Comparison of ENCODE assay signal across 13 cellular contexts in the genomic region with DNA sequence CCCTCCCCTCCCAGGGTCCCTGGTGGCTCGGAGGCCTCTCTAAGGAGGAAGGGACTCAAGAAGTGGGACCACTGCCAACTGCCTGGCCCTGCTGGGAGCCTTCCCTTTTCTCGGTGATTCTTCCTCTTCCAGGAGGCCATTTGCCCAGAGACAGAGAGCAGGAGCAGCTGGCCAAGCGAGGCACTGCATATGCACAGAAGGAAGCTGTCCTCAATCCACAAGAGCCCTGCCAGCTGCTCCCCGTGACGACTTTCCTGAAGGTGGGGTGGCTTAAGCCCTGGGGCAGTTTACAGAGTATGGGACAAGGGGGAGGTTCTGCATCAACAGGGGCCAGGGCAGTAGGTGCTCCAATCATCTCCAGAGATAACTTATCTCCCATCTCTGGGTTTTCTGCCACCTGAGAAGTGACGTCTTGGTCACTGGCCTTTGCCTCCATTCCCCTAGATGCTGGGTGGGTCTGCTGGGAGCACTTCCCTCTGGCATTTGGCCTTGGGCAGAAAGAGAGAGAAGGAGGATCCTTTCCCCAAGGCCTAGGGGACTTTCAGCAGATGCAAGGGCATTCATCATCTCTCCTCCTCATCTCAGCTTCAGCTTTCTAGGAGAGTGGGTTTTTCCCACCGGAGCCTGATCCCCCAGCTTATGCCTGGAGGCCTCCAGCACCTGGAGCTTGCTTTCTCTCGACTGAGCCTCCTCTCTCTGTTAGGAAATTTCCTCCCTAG. TPM values are rescaled to one million over a fixed set of nuclear protein-coding genes. Genes with fewer than 3 reads are reported as not detected.
DNase-seq lines count a peak whose midpoint lies in the region; ATAC-seq and TF ChIP-seq lines count a peak whose summit lies in the region.
"Had no signal": no experiment of that assay in that cellular context is flagged by ENCODE, and none has a peak within 500 bp of the region (broad histone marks: within the 10 kb centered on the region; RNA-seq: fewer than 3 reads in every experiment).

No MANE protein-coding gene starts in this region.

- DNase-seq in NCI-H82 (lab: John Stamatoyannopoulos, UW) (peak; percentile 81), NCI-H82 treated with DMSO at 0.1 percent for 48 hours (lab: John Stamatoyannopoulos, UW; ENCODE audit: unreplicated experiment) (no peak), adrenal gland (peak in 6 of 7 donors; percentile 41 to 72 (median 63)), lower leg skin (ENCODE audit: low spot score in 2 of 2) (peak; percentile 43 to 85), testis (peak; percentile 34), NCI-H2081 treated with DMSO at 0.1 percent for 48 hours (lab: John Stamatoyannopoulos, UW) (no peak)
- DNase-seq: activated CD4-positive, CD25-positive, alpha-beta regulatory T cell; dermis blood vessel endothelial cell; MM.1S had no signal

- TF ChIP-seq POLR2A in adrenal gland (IDR thresholded peaks at IDR 0.05) (no peak), lower leg skin (IDR thresholded peaks at IDR 0.05) (no peak), testis (IDR thresholded peaks at IDR 0.05) (no peak)

- ATAC-seq in HG03095 (IDR thresholded peaks at IDR 0.05; ENCODE audit: unreplicated experiment) (no peak), GM19452 (IDR thresholded peaks at IDR 0.05; ENCODE audit: unreplicated experiment) (no peak)
- ATAC-seq: Panc1 had no signal

- 39 to 60% (median 45%) methylated on average over 5 to 8 of the region's 8 CpGs for WGBS in adrenal gland, 4 donors
- WGBS in lower leg skin, 2 donors = 37 to 49% methylated on average over 8 of the region's 8 CpGs
- WGBS in testis, 2 donors = 44 to 49% methylated on average over 5 to 8 of the region's 8 CpGs

- no peaks in the 10 kb centered on the region for H3K27me3 ChIP-seq in adrenal gland
- no peaks in the 10 kb centered on the region for H3K27me3 ChIP-seq in testis

- intact Hi-C loops in adrenal gland (cut with DNase I) (no loop called here), lower leg skin (cut with DNase I; ENCODE audit: low total_unique reads) (no loop called here), testis (cut with DNase I; ENCODE audit: low total_unique reads) (no loop called here)

- H3K36me3 ChIP-seq in adrenal gland (replicated peaks in 1 of 2) (no peaks in the 10 kb centered on the region), testis (ENCODE audit: low read depth, missing control alignments) (no peaks in the 10 kb centered on the region)

- H3K4me1 ChIP-seq in adrenal gland (replicated peaks in 1 of 2) = peaks cover 0 to 45% of the 10 kb centered on the region in 2 donors
- H3K4me1 ChIP-seq in testis = peaks cover 24% of the 10 kb centered on the region

- H3K27ac ChIP-seq in adrenal gland (peak overlapping the region in 1 of 5 donors; percentile 53), testis (no peak overlapping the region)

- H3K4me3 ChIP-seq in adrenal gland = no peak overlapping the region
- no peak overlapping the region for H3K4me3 ChIP-seq in lower leg skin (ENCODE audit: low read depth, poor library complexity, severe bottlenecking)
- no peak overlapping the region for H3K4me3 ChIP-seq in testis

- H3K9me3 ChIP-seq in adrenal gland (replicated peaks in 1 of 3) = no peaks in the 10 kb centered on the region
- H3K9me3 ChIP-seq in testis = no peaks in the 10 kb centered on the region

- TF ChIP-seq CTCF in adrenal gland (IDR thresholded peaks at IDR 0.05) (no peak), lower leg skin (IDR thresholded peaks at IDR 0.05) (no peak), testis (IDR thresholded peaks at IDR 0.05) (no peak)

RNA-seq across cellular contexts. Expression of a gene that starts 28.5 kb away (rescaled TPM):
- total RNA-seq in adrenal gland = 1 to 10 TPM in 6 of 8 donors, not detected in 2; 2.2 to 6.9 (median 3.5) TPM
- 10 to 100 TPM in 1 of 3 donors, 1 to 10 TPM in 2; 3.3 to 10.1 (median 5.3) TPM for polyA plus RNA-seq in adrenal gland
- total RNA-seq in lower leg skin = not detected
- total RNA-seq in testis = 1 to 10 TPM; 7.5 to 8.7 TPM
- polyA plus RNA-seq in testis (ENCODE audit: insufficient read depth, low read depth, low replicate concordance) = 30.6 TPM
- total RNA-seq: dermis blood vessel endothelial cell had no signal
- polyA plus RNA-seq: AG04450 had no signal

Comparison
In these comparisons a context has a peak if more than half of its experiments do, and no peak if none do; other contexts are left out.
1. DNase-seq: peak in NCI-H82 (single experiment), adrenal gland (6 of 7), lower leg skin (2 of 2) and testis (single experiment); none in NCI-H82 treated with DMSO at 0.1 percent for 48 hours (single experiment) and NCI-H2081 treated with DMSO at 0.1 percent for 48 hours (single experiment).